9 cellular contexts compared by ENCODE assay signal in the genomic region with DNA sequence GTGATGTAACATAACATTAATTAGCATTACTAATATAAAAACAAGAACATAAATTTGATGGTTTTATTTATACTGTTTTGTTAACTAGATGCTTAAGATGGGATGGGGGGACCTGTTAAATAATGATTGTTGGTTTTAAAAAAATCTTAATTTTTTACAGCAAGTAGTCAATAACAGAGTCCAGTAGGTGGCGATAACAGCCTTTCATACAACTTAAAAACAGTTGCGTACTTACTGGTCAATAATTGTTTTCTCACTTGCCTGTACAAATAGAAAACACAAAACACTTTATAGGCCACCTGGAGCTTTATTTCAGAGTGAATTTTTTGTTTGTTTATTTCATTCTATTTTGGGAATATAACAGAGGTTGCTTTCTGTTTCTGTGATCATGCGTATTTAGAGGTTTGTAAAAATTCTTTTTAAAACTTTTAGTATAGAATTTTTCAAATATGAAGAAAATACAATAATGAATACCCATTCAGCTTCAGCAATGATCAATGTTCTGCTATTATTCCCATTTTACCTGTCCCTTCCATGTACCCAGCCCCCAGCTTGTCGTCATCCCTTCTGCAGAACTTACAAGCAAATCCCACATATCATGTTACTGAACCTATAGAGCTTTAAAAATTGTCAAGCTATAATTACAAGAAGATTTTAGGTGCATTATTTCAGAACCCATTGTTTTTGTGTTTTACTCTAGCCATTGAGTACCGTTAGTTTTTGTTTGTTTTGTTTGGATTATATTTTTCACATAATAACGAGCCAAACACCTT.
A peak's percentile ranks its signal among the peaks of the same experiment; 100 is the strongest.
DNase-seq lines count a peak whose midpoint lies in the region; ATAC-seq and TF ChIP-seq lines count a peak whose summit lies in the region.
"Had no signal": no experiment of that assay in that cellular context is flagged by ENCODE, and none has a peak within 500 bp of the region (broad histone marks: within the 10 kb centered on the region; RNA-seq: fewer than 3 reads in every experiment).

No MANE protein-coding gene starts in this region.

- TF ChIP-seq POLR2A in esophagus muscularis mucosa (IDR thresholded peaks at IDR 0.05; ENCODE audit: low read depth), result no peak

- 53% methylated on average over 6 of the region's 6 CpGs for WGBS in esophagus muscularis mucosa

- ATAC-seq in HG03039 (IDR thresholded peaks at IDR 0.05; ENCODE audit: unreplicated experiment) (no peak), GM19397 (IDR thresholded peaks at IDR 0.05; ENCODE audit: unreplicated experiment) (no peak)

- no peaks in the 10 kb centered on the region for H3K27me3 ChIP-seq in esophagus muscularis mucosa
- no peaks in the 10 kb centered on the region for H3K27me3 ChIP-seq in osteoblast (ENCODE audit: insufficient read depth, low read length)
- H3K27me3 ChIP-seq: BLaER1 treated with 17β-estradiol and CSF1 and Interleukin-3, amounts not matched to agents 10 nM and 100 nM had no signal

- H3K27ac ChIP-seq in esophagus muscularis mucosa (replicated peaks in 1 of 4) (no peak overlapping the region), osteoblast (ENCODE audit: low read depth, low read length) (no peak overlapping the region)
- H3K27ac ChIP-seq: BLaER1 treated with 17β-estradiol and CSF1 and Interleukin-3, amounts not matched to agents 10 nM and 100 nM had no signal

- H3K36me3 ChIP-seq in esophagus muscularis mucosa (peaks cover 0 to 3% (median 0%) of the 10 kb centered on the region in 4 donors), osteoblast (ENCODE audit: insufficient read depth, low read length) (peaks cover 3% of the 10 kb centered on the region)

- H3K4me2 ChIP-seq in osteoblast (ENCODE audit: insufficient read depth, low read length), result peak overlapping the region; percentile 58
- H3K4me2 ChIP-seq: BLaER1 treated with 17β-estradiol and CSF1 and Interleukin-3, amounts not matched to agents 10 nM and 100 nM had no signal

- H2AFZ ChIP-seq in osteoblast (ENCODE audit: low read length), result no peak overlapping the region

- DNase-seq in NCI-H2227 (lab: John Stamatoyannopoulos, UW; ENCODE audit: unreplicated experiment) (peak; percentile 35), NCI-H2227 treated with DMSO at 0.1 percent for 48 hours (lab: John Stamatoyannopoulos, UW) (no peak), LoVo (ENCODE audit: low spot score) (peak; percentile 45), RPMI8226 (peak; percentile 31), esophagus muscularis mucosa (ENCODE audit: extremely low spot score) (no peak), osteoblast (ENCODE audit: insufficient read length, low spot score, missing footprints) (no peak)

- intact Hi-C loops in esophagus muscularis mucosa (cut with DNase I), result loop anchor here (5.0 kb wide), 1 partner anchor 558 kb away; no protein-coding TSS in a partner anchor

- H4K20me1 ChIP-seq in osteoblast (ENCODE audit: insufficient read depth, low read length), result no peaks in the 10 kb centered on the region
- H4K20me1 ChIP-seq: BLaER1 treated with 17β-estradiol and CSF1 and Interleukin-3, amounts not matched to agents 10 nM and 100 nM had no signal

- no peaks in the 10 kb centered on the region for H3K79me2 ChIP-seq in osteoblast (ENCODE audit: insufficient read depth, low read length)

- TF ChIP-seq EP300 in esophagus muscularis mucosa (IDR thresholded peaks at IDR 0.05), result no peak

- H3K4me3 ChIP-seq in esophagus muscularis mucosa, result peak overlapping the region in 2 of 4 donors; percentile 1 to 22
- no peak overlapping the region for H3K4me3 ChIP-seq in osteoblast (ENCODE audit: insufficient read depth, low read length)
- H3K4me3 ChIP-seq: BLaER1 treated with 17β-estradiol and CSF1 and Interleukin-3, amounts not matched to agents 10 nM and 100 nM had no signal

- peaks cover 0 to 4% (median 0%) of the 10 kb centered on the region in 4 donors for H3K4me1 ChIP-seq in esophagus muscularis mucosa
- no peaks in the 10 kb centered on the region for H3K4me1 ChIP-seq in osteoblast (ENCODE audit: insufficient read depth, low read length)
- H3K4me1 ChIP-seq: BLaER1 treated with 17β-estradiol and CSF1 and Interleukin-3, amounts not matched to agents 10 nM and 100 nM had no signal

- peak; percentile 50 to 64 (median 61) for TF ChIP-seq CTCF in esophagus muscularis mucosa (IDR thresholded peaks at IDR 0.05)
- TF ChIP-seq CTCF in osteoblast (IDR thresholded peaks at IDR 0.05; ENCODE audit: extremely low read depth, low read depth, low read length), result peak; percentile 70

- H3K9me3 ChIP-seq in esophagus muscularis mucosa (no peaks in the 10 kb centered on the region), osteoblast (ENCODE audit: low read depth, low read length) (no peaks in the 10 kb centered on the region)
- H3K9me3 ChIP-seq: BLaER1 treated with 17β-estradiol and CSF1 and Interleukin-3, amounts not matched to agents 10 nM and 100 nM had no signal

Comparison
In these comparisons a context has a peak if more than half of its experiments do, and no peak if none do; other contexts are left out.
1. DNase-seq: peak in NCI-H2227 (single experiment), LoVo (single experiment) and RPMI8226 (single experiment); none in NCI-H2227 treated with DMSO at 0.1 percent for 48 hours (single experiment), esophagus muscularis mucosa (single experiment) and osteoblast (single experiment).